Comparison of ENCODE assay signal across 8 cellular contexts in genomic region chr9:136267261-136268111, GRCh38. TPM values are rescaled to one million over a fixed set of nuclear protein-coding genes. Genes with fewer than 3 reads are reported as not detected.
DNase-seq lines count a peak whose midpoint lies in the region; ATAC-seq, FAIRE-seq and TF ChIP-seq lines count a peak whose summit lies in the region.

No MANE protein-coding gene starts in this region.

- peak overlapping the region; percentile 68 for H3K27ac Mint-ChIP-seq in activated T-helper 2 cell treated with anti-CD3 and anti-CD28 coated beads, Interferon-gamma antibody, Interleukin-2, Interleukin-4, amounts not matched to agents 10 μg/mL and 5 μg/mL and 100 μg/mL, durations not matched to agents 14 hours and 24 hours and 36 hours
- H3K27ac Mint-ChIP-seq in nephron progenitor cell: no peak overlapping the region

- H3K4me1 Mint-ChIP-seq in activated T-helper 2 cell treated with anti-CD3 and anti-CD28 coated beads, Interferon-gamma antibody, Interleukin-2, Interleukin-4, amounts not matched to agents 10 μg/mL and 5 μg/mL and 100 μg/mL, durations not matched to agents 14 hours and 24 hours and 36 hours (ENCODE audit: low read depth): peaks cover 4% of the 10 kb centered on the region
- H3K4me1 Mint-ChIP-seq in nephron progenitor cell: peaks cover 43% of the 10 kb centered on the region

- H3K27ac ChIP-seq in ACC112 (ENCODE audit: low read depth, low read length): no peak overlapping the region

- H3K9me3 Mint-ChIP-seq in activated T-helper 2 cell treated with anti-CD3 and anti-CD28 coated beads, Interferon-gamma antibody, Interleukin-2, Interleukin-4, amounts not matched to agents 10 μg/mL and 5 μg/mL and 100 μg/mL, durations not matched to agents 14 hours and 24 hours and 36 hours: no peaks in the 10 kb centered on the region
- H3K9me3 Mint-ChIP-seq in nephron progenitor cell: peaks cover 17% of the 10 kb centered on the region

- ATAC-seq in HG03342 (IDR thresholded peaks at IDR 0.05; ENCODE audit: unreplicated experiment): peak; percentile 73
- ATAC-seq in stimulated activated naive CD8-positive, alpha-beta T cell treated with anti-CD3 and anti-CD28 coated beads, Interleukin-15, Interleukin-2, amounts not matched to agents 100 U/mL and 50 U/mL, for 24 hours: peak; percentile 95

- no peak for FAIRE-seq in RCC 7860 (lab: Jason Lieb, UNC)

- peak overlapping the region; percentile 70 for H3K4me3 ChIP-seq in ACC112 (ENCODE audit: low read depth, low read length)

- no peaks in the 10 kb centered on the region for H3K79me2 ChIP-seq in ACC112 (ENCODE audit: control insufficient read depth, insufficient read depth, low read length, unreplicated experiment)

- H3K27me3 ChIP-seq in ACC112 (ENCODE audit: insufficient read depth, low read length): peaks cover 11% of the 10 kb centered on the region

- intact Hi-C loops in activated T-helper 2 cell treated with anti-CD3 and anti-CD28 coated beads, Interferon-gamma antibody, Interleukin-2, Interleukin-4, amounts not matched to agents 10 μg/mL and 5 μg/mL and 100 μg/mL, durations not matched to agents 14 hours and 24 hours and 36 hours (cut with micrococcal nuclease): loop anchor here (1.0 kb wide), 1 partner anchor 22 kb away; the partner anchor contains the start of gene QSOX2

- H3K4me3 Mint-ChIP-seq in activated T-helper 2 cell treated with anti-CD3 and anti-CD28 coated beads, Interferon-gamma antibody, Interleukin-2, Interleukin-4, amounts not matched to agents 10 μg/mL and 5 μg/mL and 100 μg/mL, durations not matched to agents 14 hours and 24 hours and 36 hours (ENCODE audit: low read depth): peak overlapping the region; percentile 69
- peak overlapping the region; percentile 48 for H3K4me3 Mint-ChIP-seq in nephron progenitor cell

- H3K4me1 ChIP-seq in ACC112 (ENCODE audit: control insufficient read depth, insufficient read depth, low read length, unreplicated experiment): no peaks in the 10 kb centered on the region

- H3K27me3 Mint-ChIP-seq in activated T-helper 2 cell treated with anti-CD3 and anti-CD28 coated beads, Interferon-gamma antibody, Interleukin-2, Interleukin-4, amounts not matched to agents 10 μg/mL and 5 μg/mL and 100 μg/mL, durations not matched to agents 14 hours and 24 hours and 36 hours (ENCODE audit: low read depth): peaks cover 7% of the 10 kb centered on the region
- peaks cover 42% of the 10 kb centered on the region for H3K27me3 Mint-ChIP-seq in nephron progenitor cell (ENCODE audit: low read depth, poor library complexity)

- no peaks in the 10 kb centered on the region for H3K36me3 ChIP-seq in ACC112 (ENCODE audit: insufficient read depth, low read length)

- TF ChIP-seq POLR2A in GM18526 (IDR thresholded peaks at IDR 0.05; ENCODE audit: extremely low read depth, insufficient read length): peak; percentile 74

- no peak for TF ChIP-seq CTCF in nephron progenitor cell (IDR thresholded peaks at IDR 0.05)

- DNase-seq in RCC 7860 (ENCODE audit: low spot score) (peak; percentile 50), fibroblast of the conjunctiva (ENCODE audit: low read depth) (peak; percentile 75), nephron progenitor cell (peak; percentile 85)
- DNase-seq in activated T-helper 2 cell treated with anti-CD3 and anti-CD28 coated beads, Interferon-gamma antibody, Interleukin-2, Interleukin-4, amounts not matched to agents 10 μg/mL and 5 μg/mL and 100 μg/mL, durations not matched to agents 14 hours and 24 hours and 36 hours (ENCODE audit: low spot score): peak; percentile 81
- peak; percentile 85 for DNase-seq in stimulated activated naive CD8-positive, alpha-beta T cell treated with anti-CD3 and anti-CD28 coated beads, Interleukin-15, Interleukin-2, amounts not matched to agents 100 U/mL and 50 U/mL, for 24 hours

- no peaks in the 10 kb centered on the region for H3K36me3 Mint-ChIP-seq in activated T-helper 2 cell treated with anti-CD3 and anti-CD28 coated beads, Interferon-gamma antibody, Interleukin-2, Interleukin-4, amounts not matched to agents 10 μg/mL and 5 μg/mL and 100 μg/mL, durations not matched to agents 14 hours and 24 hours and 36 hours (ENCODE audit: low read depth)
- no peaks in the 10 kb centered on the region for H3K36me3 Mint-ChIP-seq in nephron progenitor cell (ENCODE audit: low read depth)

- no peak overlapping the region for H2AFZ ChIP-seq in ACC112 (ENCODE audit: low read length, unreplicated experiment)

RNA-seq across cellular contexts. Expression of gene QSOX2, which starts 21.9 kb away (rescaled TPM):
- 24.9 and 25.4 TPM in 2 replicates for total RNA-seq in activated T-helper 2 cell treated with anti-CD3 and anti-CD28 coated beads, Interferon-gamma antibody, Interleukin-2, Interleukin-4, amounts not matched to agents 10 μg/mL and 5 μg/mL and 100 μg/mL, durations not matched to agents 14 hours and 24 hours and 36 hours

RNA-seq across cellular contexts. Expression of gene CCDC187, which starts 36.4 kb away (rescaled TPM):
- 0.02 TPM in 1 of 2 replicates, not detected in the other for total RNA-seq in activated T-helper 2 cell treated with anti-CD3 and anti-CD28 coated beads, Interferon-gamma antibody, Interleukin-2, Interleukin-4, amounts not matched to agents 10 μg/mL and 5 μg/mL and 100 μg/mL, durations not matched to agents 14 hours and 24 hours and 36 hours

RNA-seq across cellular contexts. Expression of gene GPSM1, which starts 59.9 kb away (rescaled TPM):
- total RNA-seq in activated T-helper 2 cell treated with anti-CD3 and anti-CD28 coated beads, Interferon-gamma antibody, Interleukin-2, Interleukin-4, amounts not matched to agents 10 μg/mL and 5 μg/mL and 100 μg/mL, durations not matched to agents 14 hours and 24 hours and 36 hours: 24.5 and 25.8 TPM in 2 replicates
